ENCODE assay signal across 13 cellular contexts in the genomic region with DNA sequence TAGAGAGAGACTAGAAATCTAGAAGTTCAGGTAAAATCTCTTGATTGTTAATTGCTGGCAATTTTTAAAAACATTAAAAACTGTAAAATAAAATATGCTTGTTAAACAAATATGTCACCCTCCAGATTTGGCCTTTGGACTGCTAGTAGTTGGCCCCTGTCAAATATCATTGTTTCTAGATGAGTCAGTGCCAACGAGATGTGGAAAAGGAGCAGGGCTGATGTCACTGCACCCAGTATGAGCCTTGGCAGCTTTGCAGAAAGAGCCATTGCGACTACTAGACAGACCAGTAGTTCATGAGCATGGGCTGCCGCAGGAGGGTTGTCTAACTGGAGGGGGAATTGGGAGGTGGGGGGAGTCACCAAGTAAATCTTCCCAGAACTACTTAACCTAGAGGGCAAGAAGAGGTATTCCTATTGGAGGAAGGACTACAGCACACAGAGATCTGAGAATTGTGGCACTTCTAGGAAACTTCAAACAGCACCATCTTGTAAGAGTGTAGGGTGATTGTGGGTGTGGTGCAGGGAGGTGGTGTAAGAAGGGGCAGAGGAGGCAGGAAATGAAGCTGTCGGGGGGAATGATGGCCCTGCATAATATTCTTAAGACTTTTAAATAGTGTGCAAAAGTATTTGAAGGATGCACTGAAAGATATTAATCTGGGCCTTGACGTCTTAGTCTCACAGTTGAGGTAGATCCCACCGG. TPM values are rescaled to one million over a fixed set of nuclear protein-coding genes. Genes with fewer than 3 reads are reported as not detected.
DNase-seq lines count a peak whose midpoint lies in the region; ATAC-seq, FAIRE-seq and TF ChIP-seq lines count a peak whose summit lies in the region.
"Had no signal": no experiment of that assay in that cellular context is flagged by ENCODE, and none has a peak within 500 bp of the region (broad histone marks: within the 10 kb centered on the region; RNA-seq: fewer than 3 reads in every experiment).

No MANE protein-coding gene starts in this region.

- no peak overlapping the region for H3K27ac Mint-ChIP-seq in activated naive CD4-positive, alpha-beta T cell treated with anti-CD3 and anti-CD28 coated beads, Interleukin-2, amount 50 U/mL, for 72 hours
- no peak overlapping the region for H3K27ac Mint-ChIP-seq in activated naive CD4-positive, alpha-beta T cell treated with anti-CD3 and anti-CD28 coated beads for 36 hours
- H3K27ac Mint-ChIP-seq in naive thymus-derived CD4-positive, alpha-beta T cell, result peak overlapping the region in 1 of 9 donors; percentile 7
- H3K27ac Mint-ChIP-seq: activated B cell treated with CpG ODN at 0.5 μM for 24 hours; activated naive CD8-positive, alpha-beta T cell had no signal

- no peaks in the 10 kb centered on the region for H3K9me3 ChIP-seq in smooth muscle cell (replicated peaks; ENCODE audit: low read depth)
- H3K9me3 ChIP-seq in naive thymus-derived CD4-positive, alpha-beta T cell (ENCODE audit: control insufficient read depth in 2 of 3, low read length in 3 of 3), result no peaks in the 10 kb centered on the region

- no peak for DNase-seq in activated naive CD4-positive, alpha-beta T cell treated with anti-CD3 and anti-CD28 coated beads, Interleukin-2, amount 50 U/mL, for 72 hours (ENCODE audit: low spot score in 2 of 2)
- DNase-seq in activated naive CD4-positive, alpha-beta T cell treated with anti-CD3 and anti-CD28 coated beads for 36 hours, result no peak
- DNase-seq in RCC 7860 (ENCODE audit: low spot score) (peak; percentile 90), dedifferentiated amniotic fluid mesenchymal stem cell (ENCODE audit: extremely low spot score) (peak; percentile 30), smooth muscle cell (lab: John Stamatoyannopoulos, UW; ENCODE audit: unreplicated experiment) (no peak)
- DNase-seq in naive thymus-derived CD4-positive, alpha-beta T cell, result no peak
- DNase-seq in activated T-cell treated with anti-CD3 and anti-CD28 coated beads, Interleukin-2, amount 50 U/mL, for 48 hours, result no peak
- DNase-seq: activated B cell treated with CpG ODN at 0.5 μM for 24 hours, head of caudate nucleus, NCI-H1417 had no signal

- intact Hi-C loops in activated naive CD4-positive, alpha-beta T cell treated with anti-CD3 and anti-CD28 coated beads for 36 hours (cut with micrococcal nuclease), result no loop called here
- intact Hi-C loops in naive thymus-derived CD4-positive, alpha-beta T cell (cut with micrococcal nuclease), result no loop called here

- no peak overlapping the region for H3K9ac ChIP-seq in smooth muscle cell (ENCODE audit: low read depth)
- H3K9ac ChIP-seq: BLaER1 treated with 17β-estradiol and CSF1 and Interleukin-3, amounts not matched to agents 10 nM and 100 nM had no signal

- peak overlapping the region; percentile 25 for H3K27ac ChIP-seq in smooth muscle cell (ENCODE audit: low read depth)
- H3K27ac ChIP-seq in naive thymus-derived CD4-positive, alpha-beta T cell (ENCODE audit: low read depth, low read length), result no peak overlapping the region
- H3K27ac ChIP-seq: BLaER1 treated with 17β-estradiol and CSF1 and Interleukin-3, amounts not matched to agents 10 nM and 100 nM had no signal

- H4K20me1 ChIP-seq in smooth muscle cell (ENCODE audit: low read depth), result no peaks in the 10 kb centered on the region
- H4K20me1 ChIP-seq: BLaER1 treated with 17β-estradiol and CSF1 and Interleukin-3, amounts not matched to agents 10 nM and 100 nM had no signal

- H3K4me1 Mint-ChIP-seq in activated naive CD4-positive, alpha-beta T cell treated with anti-CD3 and anti-CD28 coated beads for 36 hours (ENCODE audit: low read depth), result peaks cover 2% of the 10 kb centered on the region
- H3K4me1 Mint-ChIP-seq in naive thymus-derived CD4-positive, alpha-beta T cell, result peaks cover 0 to 5% (median 0%) of the 10 kb centered on the region in 7 donors
- H3K4me1 Mint-ChIP-seq: activated B cell treated with CpG ODN at 0.5 μM for 24 hours had no signal

- peaks cover 3% of the 10 kb centered on the region for H3K27me3 Mint-ChIP-seq in activated naive CD4-positive, alpha-beta T cell treated with anti-CD3 and anti-CD28 coated beads for 36 hours (ENCODE audit: low read depth)
- H3K27me3 Mint-ChIP-seq in naive thymus-derived CD4-positive, alpha-beta T cell, result peaks cover 0 to 15% (median 0%) of the 10 kb centered on the region in 5 donors
- H3K27me3 Mint-ChIP-seq: activated B cell treated with CpG ODN at 0.5 μM for 24 hours had no signal

- CTCF ChIA-PET in activated naive CD4-positive, alpha-beta T cell treated with anti-CD3 and anti-CD28 coated beads for 36 hours (lab: Charles Lee), result no interaction called here
- CTCF ChIA-PET in naive thymus-derived CD4-positive, alpha-beta T cell (lab: Charles Lee), result no interaction called here

- peak; percentile 74 to 83 for ATAC-seq in activated naive CD4-positive, alpha-beta T cell treated with anti-CD3 and anti-CD28 coated beads, Interleukin-2, amount 50 U/mL, for 72 hours
- no peak for ATAC-seq in naive thymus-derived CD4-positive, alpha-beta T cell
- ATAC-seq in HG02759 (IDR thresholded peaks at IDR 0.05; ENCODE audit: unreplicated experiment), result no peak

- H3K36me3 Mint-ChIP-seq in activated naive CD4-positive, alpha-beta T cell treated with anti-CD3 and anti-CD28 coated beads, Interleukin-2, amount 50 U/mL, for 72 hours, result peaks cover 0 to 6% of the 10 kb centered on the region in 2 donors
- H3K36me3 Mint-ChIP-seq in activated naive CD4-positive, alpha-beta T cell treated with anti-CD3 and anti-CD28 coated beads for 36 hours (ENCODE audit: low read depth), result no peaks in the 10 kb centered on the region
- peaks cover 0 to 4% (median 0%) of the 10 kb centered on the region in 5 donors for H3K36me3 Mint-ChIP-seq in naive thymus-derived CD4-positive, alpha-beta T cell

- WGBS in smooth muscle cell (ENCODE audit: low lambda C conversion rate), result 57% methylated on average over 6 of the region's 6 CpGs

- FAIRE-seq in RCC 7860 (lab: Jason Lieb, UNC), result peak; percentile 90

- POLR2A ChIA-PET in naive thymus-derived CD4-positive, alpha-beta T cell (lab: Charles Lee), result no interaction called here

- no peak overlapping the region for H3K4me3 ChIP-seq in smooth muscle cell
- no peak overlapping the region for H3K4me3 ChIP-seq in naive thymus-derived CD4-positive, alpha-beta T cell (ENCODE audit: low read length)
- H3K4me3 ChIP-seq: BLaER1 treated with 17β-estradiol and CSF1 and Interleukin-3, amounts not matched to agents 10 nM and 100 nM had no signal

- H2AFZ ChIP-seq in smooth muscle cell (ENCODE audit: low read depth), result no peak overlapping the region

- no peak for TF ChIP-seq CTCF in smooth muscle cell (IDR thresholded peaks at IDR 0.05; ENCODE audit: borderline replicate concordance, insufficient read depth, poor library complexity, severe bottlenecking)

- no peaks in the 10 kb centered on the region for H3K79me2 ChIP-seq in smooth muscle cell (ENCODE audit: low read depth)

- no peaks in the 10 kb centered on the region for H3F3A ChIP-seq in smooth muscle cell (ENCODE audit: low read depth)

- H3K4me1 ChIP-seq in smooth muscle cell (ENCODE audit: low read depth), result no peaks in the 10 kb centered on the region
- H3K4me1 ChIP-seq in naive thymus-derived CD4-positive, alpha-beta T cell (ENCODE audit: control insufficient read depth in 2 of 2, insufficient read depth in 2 of 2, low read length in 2 of 2), result no peaks in the 10 kb centered on the region

- H3K4me2 ChIP-seq in smooth muscle cell, result peak overlapping the region; percentile 27
- H3K4me2 ChIP-seq: BLaER1 treated with 17β-estradiol and CSF1 and Interleukin-3, amounts not matched to agents 10 nM and 100 nM had no signal

- H3K4me3 Mint-ChIP-seq in activated naive CD4-positive, alpha-beta T cell treated with anti-CD3 and anti-CD28 coated beads for 36 hours, result no peak overlapping the region
- H3K4me3 Mint-ChIP-seq in naive thymus-derived CD4-positive, alpha-beta T cell, result no peak overlapping the region
- H3K4me3 Mint-ChIP-seq: activated B cell treated with CpG ODN at 0.5 μM for 24 hours; activated naive CD8-positive, alpha-beta T cell had no signal

- H3K27me3 ChIP-seq in smooth muscle cell (ENCODE audit: low read depth), result no peaks in the 10 kb centered on the region
- H3K27me3 ChIP-seq in naive thymus-derived CD4-positive, alpha-beta T cell (ENCODE audit: control insufficient read depth in 2 of 2, insufficient read depth in 2 of 2, low read length in 2 of 2), result no peaks in the 10 kb centered on the region
- H3K27me3 ChIP-seq: BLaER1 treated with 17β-estradiol and CSF1 and Interleukin-3, amounts not matched to agents 10 nM and 100 nM had no signal

- H3K36me3 ChIP-seq in smooth muscle cell (ENCODE audit: low read depth), result no peaks in the 10 kb centered on the region
- no peaks in the 10 kb centered on the region for H3K36me3 ChIP-seq in naive thymus-derived CD4-positive, alpha-beta T cell (ENCODE audit: control insufficient read depth in 2 of 3, insufficient read depth in 3 of 3, low read length in 3 of 3)
- H3K36me3 ChIP-seq: BLaER1 treated with 17β-estradiol and CSF1 and Interleukin-3, amounts not matched to agents 10 nM and 100 nM had no signal

- H3K9me3 Mint-ChIP-seq in activated naive CD4-positive, alpha-beta T cell treated with anti-CD3 and anti-CD28 coated beads, Interleukin-2, amount 50 U/mL, for 72 hours, result peaks cover 3 to 8% of the 10 kb centered on the region in 2 donors
- peaks cover 2% of the 10 kb centered on the region for H3K9me3 Mint-ChIP-seq in activated naive CD4-positive, alpha-beta T cell treated with anti-CD3 and anti-CD28 coated beads for 36 hours
- peaks cover 0 to 6% (median 1%) of the 10 kb centered on the region in 11 donors for H3K9me3 Mint-ChIP-seq in naive thymus-derived CD4-positive, alpha-beta T cell

RNA-seq across cellular contexts. Expression of a gene that starts 7.1 kb away (rescaled TPM):
- total RNA-seq in activated naive CD4-positive, alpha-beta T cell treated with anti-CD3 and anti-CD28 coated beads, Interleukin-2, amount 50 U/mL, for 72 hours, result 100 to 1,000 TPM; 210 to 220 TPM
- total RNA-seq in activated naive CD4-positive, alpha-beta T cell treated with anti-CD3 and anti-CD28 coated beads for 36 hours, result 100 to 1,000 TPM; 192 to 203 TPM
- total RNA-seq in smooth muscle cell, result 0.31 and 3.0 TPM in 2 replicates
- polyA plus RNA-seq in smooth muscle cell, result 0.40 and 0.73 TPM in 2 replicates
- 100 to 1,000 TPM; 182 to 345 (median 235) TPM for total RNA-seq in naive thymus-derived CD4-positive, alpha-beta T cell
- 100 to 1,000 TPM in 1 of 2 donors, 10 to 100 TPM in 1; 63.7 to 109 TPM for polyA plus RNA-seq in naive thymus-derived CD4-positive, alpha-beta T cell

RNA-seq across cellular contexts. Expression of a gene that starts 46.4 kb away (rescaled TPM):
- 10 to 100 TPM; 26.6 to 33.3 TPM for total RNA-seq in activated naive CD4-positive, alpha-beta T cell treated with anti-CD3 and anti-CD28 coated beads, Interleukin-2, amount 50 U/mL, for 72 hours
- total RNA-seq in activated naive CD4-positive, alpha-beta T cell treated with anti-CD3 and anti-CD28 coated beads for 36 hours, result 10 to 100 TPM; 26.5 to 29.9 TPM
- total RNA-seq in smooth muscle cell, result 34.9 and 75.2 TPM in 2 replicates
- polyA plus RNA-seq in smooth muscle cell, result 25.7 and 28.0 TPM in 2 replicates
- total RNA-seq in naive thymus-derived CD4-positive, alpha-beta T cell, result 10 to 100 TPM in 4 of 5 experiments, 1 to 10 TPM in 1; 9.9 to 27.2 (median 13.6) TPM
- polyA plus RNA-seq in naive thymus-derived CD4-positive, alpha-beta T cell, result 1 to 10 TPM; 6.6 to 8.5 TPM

Comparison
In these comparisons a context has a peak if more than half of its experiments do, and no peak if none do; other contexts are left out.
1. ATAC-seq: peak in activated naive CD4-positive, alpha-beta T cell treated with anti-CD3 and anti-CD28 coated beads, Interleukin-2, amount 50 U/mL, for 72 hours (2 of 2); none in naive thymus-derived CD4-positive, alpha-beta T cell (single experiment) and HG02759 (single experiment).
2. DNase-seq: peak in RCC 7860 (single experiment) and dedifferentiated amniotic fluid mesenchymal stem cell (single experiment); none in activated naive CD4-positive, alpha-beta T cell treated with anti-CD3 and anti-CD28 coated beads, Interleukin-2, amount 50 U/mL, for 72 hours (0 of 2), activated naive CD4-positive, alpha-beta T cell treated with anti-CD3 and anti-CD28 coated beads for 36 hours (single experiment), smooth muscle cell (single experiment), naive thymus-derived CD4-positive, alpha-beta T cell (0 of 9) and activated T-cell treated with anti-CD3 and anti-CD28 coated beads, Interleukin-2, amount 50 U/mL, for 48 hours (0 of 2).
3. RNA of a gene that starts 7.1 kb away (total RNA-seq): 182 to 345 TPM in naive thymus-derived CD4-positive, alpha-beta T cell, 210 to 220 TPM in activated naive CD4-positive, alpha-beta T cell treated with anti-CD3 and anti-CD28 coated beads, Interleukin-2, amount 50 U/mL, for 72 hours and 192 to 203 TPM in activated naive CD4-positive, alpha-beta T cell treated with anti-CD3 and anti-CD28 coated beads for 36 hours; 0.31 to 3.0 TPM in smooth muscle cell; every median in the first group is over 10 times any median in the second.